Comparison of ENCODE assay signal across 11 cellular contexts in the genomic region with DNA sequence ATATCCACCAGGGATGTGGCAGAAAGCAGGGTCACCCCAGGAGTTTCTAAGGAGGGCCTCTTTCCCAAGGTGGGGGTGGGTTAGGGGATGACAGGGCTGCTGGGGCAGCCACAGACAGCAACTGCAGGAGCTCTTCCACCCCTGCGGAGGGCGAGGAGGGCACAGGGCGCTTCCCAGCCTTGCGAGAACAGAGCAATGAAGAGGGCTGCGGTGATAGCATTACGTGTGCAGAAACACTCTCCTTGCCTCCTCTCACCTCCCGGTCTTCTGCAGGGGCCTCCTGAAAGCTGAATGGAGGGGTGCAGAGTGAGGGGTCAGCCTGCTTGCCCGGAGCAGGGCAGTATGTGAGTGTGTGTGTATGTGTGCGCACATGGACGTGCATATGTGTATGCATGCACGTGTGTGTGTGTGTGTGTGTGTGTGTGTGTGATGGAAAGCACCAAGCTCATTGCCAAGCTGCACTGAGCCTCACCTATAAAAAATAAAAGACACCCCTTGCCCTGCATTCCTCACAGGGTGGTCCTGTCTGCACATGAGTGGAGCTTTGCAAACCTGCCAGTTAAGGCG. TPM values are rescaled to one million over a fixed set of nuclear protein-coding genes. Genes with fewer than 3 reads are reported as not detected.
DNase-seq lines count a peak whose midpoint lies in the region; ATAC-seq and TF ChIP-seq lines count a peak whose summit lies in the region.
"Had no signal": no experiment of that assay in that cellular context is flagged by ENCODE, and none has a peak within 500 bp of the region (broad histone marks: within the 10 kb centered on the region; RNA-seq: fewer than 3 reads in every experiment).

No MANE protein-coding gene starts in this region.

- H3K4me1 ChIP-seq in Peyer's patch, result peaks cover 0 to 3% (median 0%) of the 10 kb centered on the region in 4 donors
- peaks cover 8 to 23% (median 11%) of the 10 kb centered on the region in 4 donors for H3K4me1 ChIP-seq in transverse colon
- no peaks in the 10 kb centered on the region for H3K4me1 ChIP-seq in CD8-positive, alpha-beta memory T cell (ENCODE audit: insufficient read depth, low read length)

- peaks cover 0 to 8% (median 0%) of the 10 kb centered on the region in 3 donors for H3K36me3 Mint-ChIP-seq in CD8-positive, alpha-beta memory T cell

- H3K9me3 Mint-ChIP-seq in CD8-positive, alpha-beta memory T cell, result peaks cover 0 to 8% (median 7%) of the 10 kb centered on the region in 5 donors

- in situ Hi-C loops in transverse colon (cut with MboI; ENCODE audit: low pct_ligation_motif_present in 1 of 4, low pct_unique_long_range_greater_than_20kb in 1 of 4, low sequenced_read_pairs in 3 of 4), result no loop called here

- H3K27ac Mint-ChIP-seq in CD8-positive, alpha-beta memory T cell, result no peak overlapping the region

- ATAC-seq in esophagus mucosa (peak; percentile 30), omental fat pad (ENCODE audit: low FRiP score) (peak; percentile 3), HG03565 (IDR thresholded peaks at IDR 0.05; ENCODE audit: unreplicated experiment) (no peak)

- intact Hi-C loops in transverse colon (cut with DNase I; ENCODE audit: low total_unique reads), result loop anchor here (10.0 kb wide), 1 partner anchor 92 kb away; no protein-coding TSS in a partner anchor

- no peaks in the 10 kb centered on the region for H3K27me3 ChIP-seq in Peyer's patch
- H3K27me3 ChIP-seq in transverse colon, result no peaks in the 10 kb centered on the region
- H3K27me3 ChIP-seq in CD8-positive, alpha-beta memory T cell (ENCODE audit: insufficient read depth, low read length, poor library complexity, severe bottlenecking), result no peaks in the 10 kb centered on the region
- H3K27me3 ChIP-seq: cardiac muscle cell had no signal

- peak overlapping the region; percentile 34 to 90 (median 72) for H3K27ac ChIP-seq in Peyer's patch
- peak overlapping the region; percentile 67 to 89 (median 84) for H3K27ac ChIP-seq in transverse colon
- no peak overlapping the region for H3K27ac ChIP-seq in CD8-positive, alpha-beta memory T cell (ENCODE audit: low read depth, low read length)
- H3K27ac ChIP-seq: cardiac muscle cell had no signal

- H3K4me3 Mint-ChIP-seq in CD8-positive, alpha-beta memory T cell, result no peak overlapping the region

- TF ChIP-seq POLR2A in Peyer's patch (IDR thresholded peaks at IDR 0.05) (no peak), transverse colon (IDR thresholded peaks at IDR 0.05) (no peak)

- H3K4me3 ChIP-seq in Peyer's patch (peak overlapping the region in 2 of 4 donors; percentile 10 to 26), transverse colon (no peak overlapping the region)
- no peak overlapping the region for H3K4me3 ChIP-seq in CD8-positive, alpha-beta memory T cell (ENCODE audit: low read length)
- H3K4me3 ChIP-seq: cardiac muscle cell had no signal

- peaks cover 7 to 8% of the 10 kb centered on the region in 2 donors for H3K27me3 Mint-ChIP-seq in CD8-positive, alpha-beta memory T cell

- POLR2A ChIA-PET in CD8-positive, alpha-beta memory T cell (lab: Charles Lee), result no interaction called here

- WGBS in transverse colon (ENCODE audit: low coverage in 1 of 2), 2 donors, result 59 to 85% methylated on average over 3 to 12 of the region's 12 CpGs

- no peak for TF ChIP-seq EP300 in transverse colon (IDR thresholded peaks at IDR 0.05; ENCODE audit: low read depth)

- DNase-seq in Peyer's patch, result no peak
- DNase-seq in omental fat pad (ENCODE audit: low spot score), result no peak
- no peak for DNase-seq in transverse colon
- no peak for DNase-seq in effector CD4-positive, alpha-beta T cell
- no peak for DNase-seq in CD8-positive, alpha-beta memory T cell
- DNase-seq: activated naive CD4-positive, alpha-beta T cell treated with anti-CD3 and anti-CD28 coated beads, Interleukin-2, amount 50 U/mL, for 16 hours; NCI-H1092 had no signal

- no peaks in the 10 kb centered on the region for H3K36me3 ChIP-seq in Peyer's patch
- H3K36me3 ChIP-seq in transverse colon, result no peaks in the 10 kb centered on the region
- H3K36me3 ChIP-seq in CD8-positive, alpha-beta memory T cell (ENCODE audit: insufficient read depth, low read length), result no peaks in the 10 kb centered on the region
- H3K36me3 ChIP-seq: cardiac muscle cell had no signal

- no peaks in the 10 kb centered on the region for H3K4me1 Mint-ChIP-seq in CD8-positive, alpha-beta memory T cell

- H3K9me3 ChIP-seq in Peyer's patch, result no peaks in the 10 kb centered on the region
- no peaks in the 10 kb centered on the region for H3K9me3 ChIP-seq in transverse colon
- no peaks in the 10 kb centered on the region for H3K9me3 ChIP-seq in CD8-positive, alpha-beta memory T cell (ENCODE audit: low read length)

- no peak for TF ChIP-seq CTCF in Peyer's patch (IDR thresholded peaks at IDR 0.05)
- TF ChIP-seq CTCF in omental fat pad (IDR thresholded peaks at IDR 0.05), result no peak
- no peak for TF ChIP-seq CTCF in transverse colon (IDR thresholded peaks at IDR 0.05)

- CTCF ChIA-PET in CD8-positive, alpha-beta memory T cell (lab: Charles Lee), result no interaction called here

RNA-seq across cellular contexts. Expression of a gene that starts 29.4 kb away (rescaled TPM):
- total RNA-seq in Peyer's patch, result 10 to 100 TPM in 2 of 4 donors, 1 to 10 TPM in 2; 2.3 to 18.2 (median 7.0) TPM
- total RNA-seq in esophagus mucosa, result 19.0 TPM
- total RNA-seq in omental fat pad, result 100 to 1,000 TPM in 1 of 4 donors, 10 to 100 TPM in 3; 12.2 to 207 (median 32.1) TPM
- 10 to 100 TPM in 3 of 4 donors, 1 to 10 TPM in 1; 7.1 to 52.4 (median 29.9) TPM for total RNA-seq in transverse colon
- 1 to 10 TPM in 1 of 2 experiments, under 1 TPM in 1; 0.85 to 1.4 TPM for total RNA-seq in CD8-positive, alpha-beta memory T cell
- not detected for polyA plus RNA-seq in CD8-positive, alpha-beta memory T cell
- total RNA-seq: cardiac muscle cell, G401 had no signal
- polyA plus RNA-seq: cardiac muscle cell had no signal
